ENCODE assay signal across 17 cellular contexts in genomic region chr5:160727296-160727997, GRCh38.
DNase-seq lines count a peak whose midpoint lies in the region; ATAC-seq and TF ChIP-seq lines count a peak whose summit lies in the region.
"Had no signal": no experiment of that assay in that cellular context is flagged by ENCODE, and none has a peak within 500 bp of the region (broad histone marks: within the 10 kb centered on the region; RNA-seq: fewer than 3 reads in every experiment).

No MANE protein-coding gene starts in this region.

- H3K4me1 Mint-ChIP-seq in GM23338 = peaks cover 24% of the 10 kb centered on the region
- H3K4me1 Mint-ChIP-seq in WTC11 = peaks cover 29% of the 10 kb centered on the region
- H3K4me1 Mint-ChIP-seq: B cell had no signal

- peaks cover 23% of the 10 kb centered on the region for H3K4me1 ChIP-seq in GM23338 (ENCODE audit: insufficient read depth)
- peaks cover 8 to 12% of the 10 kb centered on the region in 2 donors for H3K4me1 ChIP-seq in thyroid gland
- H3K4me1 ChIP-seq: HAP-1 had no signal

- intact Hi-C loops in left colon (cut with DNase I, micrococcal nuclease) = no loop called here
- intact Hi-C loops in thyroid gland (cut with DNase I) = no loop called here
- intact Hi-C loops in sciatic nerve (cut with DNase I) = no loop called here

- no peaks in the 10 kb centered on the region for H4K20me1 ChIP-seq in GM23338 (replicated peaks; ENCODE audit: insufficient read depth)

- TF ChIP-seq CTCF in GM23338 (conservative IDR thresholded peaks at IDR 0.05; ENCODE audit: low read depth in 2 of 2) (no peak), WTC11 (IDR thresholded peaks at IDR 0.05) (no peak), thyroid gland (IDR thresholded peaks at IDR 0.05) (no peak)

- H3K4me2 ChIP-seq in GM23338 = no peak overlapping the region; the same call in 1 of the 2 replicates

- H3K9me2 ChIP-seq in GM23338 (ENCODE audit: insufficient read depth) = no peaks in the 10 kb centered on the region

- no peak for ATAC-seq in GM23338
- ATAC-seq in WTC11 = peak; percentile 73
- peak; percentile 42 for ATAC-seq in left colon
- ATAC-seq in sciatic nerve = no peak
- ATAC-seq: GM12878, K562 had no signal

- H3K9me3 Mint-ChIP-seq in GM23338 (no peaks in the 10 kb centered on the region), WTC11 (no peaks in the 10 kb centered on the region)
- H3K9me3 Mint-ChIP-seq: CD4-positive, alpha-beta T cell had no signal

- H3K4me3 Mint-ChIP-seq in GM23338 (no peak overlapping the region), WTC11 (no peak overlapping the region)
- H3K4me3 Mint-ChIP-seq: B cell; CD4-positive, alpha-beta T cell had no signal

- no peak overlapping the region for H2AFZ ChIP-seq in GM23338

- H3K9me3 ChIP-seq in thyroid gland = no peaks in the 10 kb centered on the region
- H3K9me3 ChIP-seq: HAP-1 had no signal

- H3K27me3 ChIP-seq in GM23338 (ENCODE audit: insufficient read depth) (no peaks in the 10 kb centered on the region), thyroid gland (no peaks in the 10 kb centered on the region)

- H3K4me3 ChIP-seq in GM23338 (no peak overlapping the region), thyroid gland (replicated peaks in 1 of 3) (no peak overlapping the region)
- H3K4me3 ChIP-seq: GM12878, HAP-1, K562 had no signal

- H3K27ac ChIP-seq in GM23338 (ENCODE audit: low read depth) = 0 out of 2 replicates have a peak overlapping the region, but pooled peaks have one; percentile 41
- H3K27ac ChIP-seq in thyroid gland = peak overlapping the region in 2 of 3 donors; percentile 1 to 32
- H3K27ac ChIP-seq: HL-60 had no signal

- no peaks in the 10 kb centered on the region for H3K79me2 ChIP-seq in GM23338 (replicated peaks; ENCODE audit: insufficient read depth)

- WGBS in thyroid gland, 2 donors = 39 to 45% methylated on average over 4 of the region's 4 CpGs

- TF ChIP-seq POLR2A in thyroid gland (IDR thresholded peaks at IDR 0.05) = no peak

- POLR2A ChIA-PET in WTC11 (lab: Charles Lee) = no interaction called here

- H3K27ac Mint-ChIP-seq in GM23338 = no peak overlapping the region
- H3K27ac Mint-ChIP-seq in WTC11 = no peak overlapping the region
- H3K27ac Mint-ChIP-seq: B cell; CD4-positive, alpha-beta T cell had no signal

- H3K27me3 Mint-ChIP-seq in GM23338 (ENCODE audit: insufficient read depth, low read depth, poor library complexity) = peaks cover 3% of the 10 kb centered on the region
- no peaks in the 10 kb centered on the region for H3K27me3 Mint-ChIP-seq in WTC11 (ENCODE audit: low read depth)

- H3K36me3 Mint-ChIP-seq in GM23338 (ENCODE audit: low read depth) (no peaks in the 10 kb centered on the region), WTC11 (no peaks in the 10 kb centered on the region)

- H3K36me3 ChIP-seq in GM23338 (ENCODE audit: insufficient read depth) = no peaks in the 10 kb centered on the region
- H3K36me3 ChIP-seq in thyroid gland = no peaks in the 10 kb centered on the region
- H3K36me3 ChIP-seq: HAP-1 had no signal

- DNase-seq in GM23338 (ENCODE audit: low spot score) = no peak
- no peak for DNase-seq in WTC11 (ENCODE audit: low spot score)
- no peak for DNase-seq in left colon
- peak; percentile 8 to 17 for DNase-seq in thyroid gland
- DNase-seq in anterior cingulate cortex (lab: John Stamatoyannopoulos, UW) = no peak
- DNase-seq in T-helper 9 cell = no peak
- no peak for DNase-seq in sciatic nerve (ENCODE audit: low spot score)
- DNase-seq: ACHN; C1 segment of cervical spinal cord; Calu3; CD4-positive, alpha-beta T cell; DMS 273 treated with DMSO at 0.1 percent for 48 hours had no signal

- CTCF ChIA-PET in WTC11 (lab: Charles Lee) = interaction anchor here (1.3 kb wide), 1 partner anchor 289 kb away, joined by 5 read pairs; no protein-coding TSS in a partner anchor

- H3F3A ChIP-seq in GM23338 (replicated peaks; ENCODE audit: low read depth) = no peaks in the 10 kb centered on the region

TF ChIP-seq in GM23338, 12 proteins besides CTCF, POLR2A, EP300 and RAD21 (continues in another document):
- no peak for TF ChIP-seq POLR2AphosphoS5 (IDR thresholded peaks at IDR 0.05; ENCODE audit: low read depth)
- TF ChIP-seq ZNF331 (CRISPR knock-in tag; IDR thresholded peaks at IDR 0.05; ENCODE audit: low read depth) = no peak
- TF ChIP-seq EZH2phosphoT487 (IDR thresholded peaks at IDR 0.05; ENCODE audit: unreplicated experiment) = no peak
- TF ChIP-seq CREB1 (CRISPR knock-in tag; IDR thresholded peaks at IDR 0.05; ENCODE audit: low read depth) = no peak
- TF ChIP-seq ETS1 (IDR thresholded peaks at IDR 0.05) = no peak
- no peak for TF ChIP-seq REST (IDR thresholded peaks at IDR 0.05; ENCODE audit: unreplicated experiment)
- no peak for TF ChIP-seq STAT1 (IDR thresholded peaks at IDR 0.05; ENCODE audit: unreplicated experiment)

TF ChIP-seq in WTC11, 78 proteins besides CTCF, POLR2A, EP300 and RAD21 (continues in another document):
- no peak for TF ChIP-seq JAZF1 (CRISPR knock-in tag; IDR thresholded peaks at IDR 0.05)
- TF ChIP-seq ZNF425 (CRISPR knock-in tag; conservative IDR thresholded peaks at IDR 0.05) = no peak
- no peak for TF ChIP-seq ZMAT4 (CRISPR knock-in tag; IDR thresholded peaks at IDR 0.05)
- TF ChIP-seq FOXP1 (CRISPR knock-in tag; IDR thresholded peaks at IDR 0.05; ENCODE audit: borderline replicate concordance) = no peak
- no peak for TF ChIP-seq ZNF232 (CRISPR knock-in tag; IDR thresholded peaks at IDR 0.05)
- TF ChIP-seq USF2 (CRISPR knock-in tag; IDR thresholded peaks at IDR 0.05) = no peak
- no peak for TF ChIP-seq ZNF396 (CRISPR knock-in tag; IDR thresholded peaks at IDR 0.05; ENCODE audit: borderline replicate concordance)
- TF ChIP-seq NR3C1 (CRISPR knock-in tag; conservative IDR thresholded peaks at IDR 0.05; ENCODE audit: low read depth) = no peak
- no peak for TF ChIP-seq NR2C2 (CRISPR knock-in tag; IDR thresholded peaks at IDR 0.05)
- no peak for TF ChIP-seq AR (CRISPR knock-in tag; IDR thresholded peaks at IDR 0.05)

Comparison
In these comparisons a context has a peak if more than half of its experiments do, and no peak if none do; other contexts are left out.
1. ATAC-seq: peak in WTC11 (single experiment) and left colon (single experiment); none in GM23338 (single experiment) and sciatic nerve (single experiment).
2. DNase-seq: peak in thyroid gland (2 of 2); none in GM23338 (single experiment), WTC11 (single experiment), left colon (0 of 2), anterior cingulate cortex (0 of 58), T-helper 9 cell (single experiment) and sciatic nerve (single experiment).